Comparison of ENCODE assay signal across 9 cellular contexts in genomic region chr18:63676526-63676925, GRCh38. TPM values are rescaled to one million over a fixed set of nuclear protein-coding genes. Genes with fewer than 3 reads are reported as not detected.
DNase-seq lines count a peak whose midpoint lies in the region; ATAC-seq and TF ChIP-seq lines count a peak whose summit lies in the region.
"Had no signal": no experiment of that assay in that cellular context is flagged by ENCODE, and none has a peak within 500 bp of the region (broad histone marks: within the 10 kb centered on the region; RNA-seq: fewer than 3 reads in every experiment).

No MANE protein-coding gene starts in this region.

- no peak overlapping the region for H3K4me3 Mint-ChIP-seq in naive thymus-derived CD4-positive, alpha-beta T cell
- no peak overlapping the region for H3K4me3 Mint-ChIP-seq in CD8-positive, alpha-beta T cell

- POLR2A ChIA-PET in GM10248 (lab: Yijun Ruan, JAX): no interaction called here
- POLR2A ChIA-PET in naive thymus-derived CD4-positive, alpha-beta T cell (lab: Charles Lee): no interaction called here
- POLR2A ChIA-PET in CD8-positive, alpha-beta T cell (lab: Charles Lee): no interaction called here

- H3K36me3 Mint-ChIP-seq in naive thymus-derived CD4-positive, alpha-beta T cell: no peaks in the 10 kb centered on the region
- no peaks in the 10 kb centered on the region for H3K36me3 Mint-ChIP-seq in CD8-positive, alpha-beta T cell

- H3K36me3 ChIP-seq in naive thymus-derived CD4-positive, alpha-beta T cell (ENCODE audit: control insufficient read depth in 2 of 3, insufficient read depth in 3 of 3, low read length in 3 of 3): no peaks in the 10 kb centered on the region
- no peaks in the 10 kb centered on the region for H3K36me3 ChIP-seq in CD8-positive, alpha-beta T cell (ENCODE audit: insufficient read depth, low read length)

- peaks cover 0 to 4% (median 2%) of the 10 kb centered on the region in 11 donors for H3K9me3 Mint-ChIP-seq in naive thymus-derived CD4-positive, alpha-beta T cell
- H3K9me3 Mint-ChIP-seq in CD8-positive, alpha-beta T cell: no peaks in the 10 kb centered on the region

- ATAC-seq in GM21717 (IDR thresholded peaks at IDR 0.05; ENCODE audit: unreplicated experiment): peak; percentile 61
- ATAC-seq in esophagus mucosa: peak; percentile 67
- ATAC-seq in naive thymus-derived CD4-positive, alpha-beta T cell: no peak
- no peak for ATAC-seq in CD8-positive, alpha-beta T cell

- H3K27me3 Mint-ChIP-seq in naive thymus-derived CD4-positive, alpha-beta T cell: peaks cover 0 to 2% (median 0%) of the 10 kb centered on the region in 5 donors
- H3K27me3 Mint-ChIP-seq in CD8-positive, alpha-beta T cell (ENCODE audit: low read depth): peaks cover 6% of the 10 kb centered on the region

- CTCF ChIA-PET in GM10248 (lab: Yijun Ruan, JAX): interaction anchor here (0.6 to 1.5 kb wide), 2 partner anchors 158 to 165 kb away, joined by 3 read pairs; no protein-coding TSS in a partner anchor
- CTCF ChIA-PET in naive thymus-derived CD4-positive, alpha-beta T cell (lab: Charles Lee): no interaction called here
- CTCF ChIA-PET in CD8-positive, alpha-beta T cell (lab: Charles Lee): no interaction called here

- no peaks in the 10 kb centered on the region for H3K9me3 ChIP-seq in naive thymus-derived CD4-positive, alpha-beta T cell (ENCODE audit: control insufficient read depth in 2 of 3, low read length in 3 of 3)
- H3K9me3 ChIP-seq in CD8-positive, alpha-beta T cell (ENCODE audit: low read length): no peaks in the 10 kb centered on the region

- intact Hi-C loops in naive thymus-derived CD4-positive, alpha-beta T cell (cut with micrococcal nuclease): loop anchor here in 1 of 2 donors (5.0 kb wide), 1 partner anchor 159 kb away; no protein-coding TSS in a partner anchor
- intact Hi-C loops in CD8-positive, alpha-beta T cell (cut with DNase I, micrococcal nuclease): no loop called here

- H3K27me3 ChIP-seq in naive thymus-derived CD4-positive, alpha-beta T cell (ENCODE audit: control insufficient read depth in 2 of 2, insufficient read depth in 2 of 2, low read length in 2 of 2): no peaks in the 10 kb centered on the region
- no peaks in the 10 kb centered on the region for H3K27me3 ChIP-seq in CD8-positive, alpha-beta T cell (ENCODE audit: insufficient read depth, low read length)

- TF ChIP-seq CTCF in GM10248 (IDR thresholded peaks at IDR 0.05; ENCODE audit: control extremely low read depth, extremely low read depth, low read depth, missing control alignments): peak; percentile 62
- TF ChIP-seq CTCF in CD8-positive, alpha-beta T cell (IDR thresholded peaks at IDR 0.05): no peak

- no peak overlapping the region for H3K4me3 ChIP-seq in naive thymus-derived CD4-positive, alpha-beta T cell (ENCODE audit: low read length)
- H3K4me3 ChIP-seq in CD8-positive, alpha-beta T cell (ENCODE audit: low read depth, low read length): no peak overlapping the region

- H3K27ac Mint-ChIP-seq in naive thymus-derived CD4-positive, alpha-beta T cell: no peak overlapping the region
- H3K27ac Mint-ChIP-seq in CD8-positive, alpha-beta T cell: no peak overlapping the region

- DNase-seq in GM10248 (ENCODE audit: extremely low spot score) (peak; percentile 13), NCI-H1092 (lab: John Stamatoyannopoulos, UW) (peak; percentile 3), inferior parietal cortex (ENCODE audit: extremely low spot score) (no peak), superior temporal gyrus (ENCODE audit: extremely low spot score) (no peak)
- DNase-seq in naive thymus-derived CD4-positive, alpha-beta T cell: no peak
- no peak for DNase-seq in CD8-positive, alpha-beta T cell

- no peaks in the 10 kb centered on the region for H3K4me1 ChIP-seq in naive thymus-derived CD4-positive, alpha-beta T cell (ENCODE audit: control insufficient read depth in 2 of 2, insufficient read depth in 2 of 2, low read length in 2 of 2)
- no peaks in the 10 kb centered on the region for H3K4me1 ChIP-seq in CD8-positive, alpha-beta T cell (ENCODE audit: insufficient read depth, low read length)

- H3K4me1 Mint-ChIP-seq in naive thymus-derived CD4-positive, alpha-beta T cell: peaks cover 0 to 2% (median 0%) of the 10 kb centered on the region in 7 donors
- H3K4me1 Mint-ChIP-seq in CD8-positive, alpha-beta T cell (ENCODE audit: low read depth): no peaks in the 10 kb centered on the region

- H3K27ac ChIP-seq in naive thymus-derived CD4-positive, alpha-beta T cell (ENCODE audit: low read depth, low read length): no peak overlapping the region
- no peak overlapping the region for H3K27ac ChIP-seq in CD8-positive, alpha-beta T cell (ENCODE audit: low read depth, low read length)

RNA-seq across cellular contexts. Expression of gene SERPINB3, which starts 14.8 kb away (rescaled TPM):
- 879 TPM for total RNA-seq in esophagus mucosa
- not detected for total RNA-seq in naive thymus-derived CD4-positive, alpha-beta T cell
- polyA plus RNA-seq in naive thymus-derived CD4-positive, alpha-beta T cell: not detected
- total RNA-seq in CD8-positive, alpha-beta T cell: not detected
- total RNA-seq: endothelial cell of umbilical vein had no signal
- polyA plus RNA-seq: endothelial cell of umbilical vein had no signal

RNA-seq across cellular contexts. Expression of gene SERPINB11, which starts 26.2 kb away (rescaled TPM):
- 7.1 TPM for total RNA-seq in esophagus mucosa
- total RNA-seq in naive thymus-derived CD4-positive, alpha-beta T cell: not detected
- not detected for polyA plus RNA-seq in naive thymus-derived CD4-positive, alpha-beta T cell
- total RNA-seq in CD8-positive, alpha-beta T cell: not detected
- total RNA-seq: endothelial cell of umbilical vein had no signal
- polyA plus RNA-seq: endothelial cell of umbilical vein had no signal

RNA-seq across cellular contexts. Expression of gene SERPINB4, which starts 32.5 kb away (rescaled TPM):
- 418 TPM for total RNA-seq in esophagus mucosa
- total RNA-seq in naive thymus-derived CD4-positive, alpha-beta T cell: not detected
- polyA plus RNA-seq in naive thymus-derived CD4-positive, alpha-beta T cell: not detected
- total RNA-seq in CD8-positive, alpha-beta T cell: not detected
- total RNA-seq: endothelial cell of umbilical vein had no signal
- polyA plus RNA-seq: endothelial cell of umbilical vein had no signal

Comparison
In these comparisons a context has a peak if more than half of its experiments do, and no peak if none do; other contexts are left out.
1. DNase-seq: peak in GM10248 (single experiment) and NCI-H1092 (single experiment); none in inferior parietal cortex (single experiment), superior temporal gyrus (single experiment), naive thymus-derived CD4-positive, alpha-beta T cell (0 of 9) and CD8-positive, alpha-beta T cell (0 of 7).
2. ATAC-seq: peak in GM21717 (single experiment) and esophagus mucosa (single experiment); none in naive thymus-derived CD4-positive, alpha-beta T cell (single experiment) and CD8-positive, alpha-beta T cell (single experiment).
3. RNA of gene SERPINB3, which starts 14.8 kb away (total RNA-seq): 879 TPM in esophagus mucosa (single experiment); not detected in naive thymus-derived CD4-positive, alpha-beta T cell and not detected in CD8-positive, alpha-beta T cell; every median in the first group is over 100 times any median in the second.
4. RNA of gene SERPINB4, which starts 32.5 kb away (total RNA-seq): 418 TPM in esophagus mucosa (single experiment); not detected in naive thymus-derived CD4-positive, alpha-beta T cell and not detected in CD8-positive, alpha-beta T cell; every median in the first group is over 100 times any median in the second.